In genomic region chr17:47732399-47733046, GRCh38 we compare ENCODE assay signal across 10 cellular contexts. TPM values are rescaled to one million over a fixed set of nuclear protein-coding genes. Genes with fewer than 3 reads are reported as not detected.
DNase-seq lines count a peak whose midpoint lies in the region; ATAC-seq and TF ChIP-seq lines count a peak whose summit lies in the region.
"Had no signal": no experiment of that assay in that cellular context is flagged by ENCODE, and none has a peak within 500 bp of the region (broad histone marks: within the 10 kb centered on the region; RNA-seq: fewer than 3 reads in every experiment).

No MANE protein-coding gene starts in this region.

- no peak overlapping the region for H3K27ac ChIP-seq in lower lobe of right lung
- no peak overlapping the region for H3K27ac ChIP-seq in upper lobe of right lung
- H3K27ac ChIP-seq: SJCRH30 had no signal

- no peak for TF ChIP-seq CTCF in lower lobe of right lung (IDR thresholded peaks at IDR 0.05)
- no peak for TF ChIP-seq CTCF in upper lobe of right lung (IDR thresholded peaks at IDR 0.05)

- H3K9me3 ChIP-seq in lower lobe of right lung (no peaks in the 10 kb centered on the region), upper lobe of right lung (no peaks in the 10 kb centered on the region)
- H3K9me3 ChIP-seq: SJCRH30 had no signal

- peak overlapping the region; percentile 85 for H3K4me3 Mint-ChIP-seq in activated T-helper 1 cell treated with anti-CD3 and anti-CD28 coated beads, Interleukin-12 subunit alpha, Interleukin-12 subunit beta, Interleukin-2, Interleukin-4 antibody, amounts not matched to agents 30 ng/mL and 10 ng/mL and 1 ng/mL, durations not matched to agents 14 hours and 24 hours and 36 hours

- intact Hi-C loops in Right ventricle myocardium inferior (cut with DNase I) (no loop called here), Right ventricle myocardium superior (cut with DNase I) (no loop called here), lower lobe of right lung (cut with DNase I) (no loop called here), upper lobe of right lung (cut with DNase I) (no loop called here)
- intact Hi-C loops in activated T-helper 1 cell treated with anti-CD3 and anti-CD28 coated beads, Interleukin-12 subunit alpha, Interleukin-12 subunit beta, Interleukin-2, Interleukin-4 antibody, amounts not matched to agents 30 ng/mL and 10 ng/mL and 1 ng/mL, durations not matched to agents 14 hours and 24 hours and 36 hours (cut with micrococcal nuclease), result loop anchor here (1.0 to 10.0 kb wide), 7 partner anchors 11 to 408 kb away; partner anchors contain the start of genes EFCAB13 and SP2

- H3K36me3 ChIP-seq in lower lobe of right lung (no peaks in the 10 kb centered on the region), upper lobe of right lung (no peaks in the 10 kb centered on the region)
- H3K36me3 ChIP-seq: SJCRH30 had no signal

- ATAC-seq in Right ventricle myocardium inferior, result no peak
- ATAC-seq in Right ventricle myocardium superior (ENCODE audit: poor library complexity), result no peak
- no peak for ATAC-seq in lower lobe of right lung
- no peak for ATAC-seq in upper lobe of right lung
- no peak for ATAC-seq in GM19455 (IDR thresholded peaks at IDR 0.05; ENCODE audit: unreplicated experiment)
- no peak for ATAC-seq in HG02870 (IDR thresholded peaks at IDR 0.05; ENCODE audit: unreplicated experiment)

- peaks cover 27% of the 10 kb centered on the region for H3K36me3 Mint-ChIP-seq in activated T-helper 1 cell treated with anti-CD3 and anti-CD28 coated beads, Interleukin-12 subunit alpha, Interleukin-12 subunit beta, Interleukin-2, Interleukin-4 antibody, amounts not matched to agents 30 ng/mL and 10 ng/mL and 1 ng/mL, durations not matched to agents 14 hours and 24 hours and 36 hours (ENCODE audit: low read depth)

- peaks cover 90% of the 10 kb centered on the region for H3K4me1 Mint-ChIP-seq in activated T-helper 1 cell treated with anti-CD3 and anti-CD28 coated beads, Interleukin-12 subunit alpha, Interleukin-12 subunit beta, Interleukin-2, Interleukin-4 antibody, amounts not matched to agents 30 ng/mL and 10 ng/mL and 1 ng/mL, durations not matched to agents 14 hours and 24 hours and 36 hours (ENCODE audit: low read depth)

- no peaks in the 10 kb centered on the region for H3K9me3 Mint-ChIP-seq in activated T-helper 1 cell treated with anti-CD3 and anti-CD28 coated beads, Interleukin-12 subunit alpha, Interleukin-12 subunit beta, Interleukin-2, Interleukin-4 antibody, amounts not matched to agents 30 ng/mL and 10 ng/mL and 1 ng/mL, durations not matched to agents 14 hours and 24 hours and 36 hours

- peaks cover 19% of the 10 kb centered on the region for H3K4me1 ChIP-seq in lower lobe of right lung
- peaks cover 8% of the 10 kb centered on the region for H3K4me1 ChIP-seq in upper lobe of right lung

- H3K27me3 Mint-ChIP-seq in activated T-helper 1 cell treated with anti-CD3 and anti-CD28 coated beads, Interleukin-12 subunit alpha, Interleukin-12 subunit beta, Interleukin-2, Interleukin-4 antibody, amounts not matched to agents 30 ng/mL and 10 ng/mL and 1 ng/mL, durations not matched to agents 14 hours and 24 hours and 36 hours (ENCODE audit: insufficient read depth), result no peaks in the 10 kb centered on the region

- H3K4me3 ChIP-seq in lower lobe of right lung (peak overlapping the region; percentile 48), upper lobe of right lung (no peak overlapping the region)

- H3K27me3 ChIP-seq in lower lobe of right lung (ENCODE audit: low read depth) (peaks cover 57% of the 10 kb centered on the region), upper lobe of right lung (peaks cover 46% of the 10 kb centered on the region)

- peak overlapping the region; percentile 78 for H3K27ac Mint-ChIP-seq in activated T-helper 1 cell treated with anti-CD3 and anti-CD28 coated beads, Interleukin-12 subunit alpha, Interleukin-12 subunit beta, Interleukin-2, Interleukin-4 antibody, amounts not matched to agents 30 ng/mL and 10 ng/mL and 1 ng/mL, durations not matched to agents 14 hours and 24 hours and 36 hours

- DNase-seq in Right ventricle myocardium inferior (ENCODE audit: missing footprints) (peak; percentile 8), Right ventricle myocardium superior (no peak), lower lobe of right lung (no peak), upper lobe of right lung (peak; percentile 51), NCI-H1436 (lab: John Stamatoyannopoulos, UW) (no peak)
- DNase-seq in activated T-helper 1 cell treated with anti-CD3 and anti-CD28 coated beads, Interleukin-12 subunit alpha, Interleukin-12 subunit beta, Interleukin-2, Interleukin-4 antibody, amounts not matched to agents 30 ng/mL and 10 ng/mL and 1 ng/mL, durations not matched to agents 14 hours and 24 hours and 36 hours (ENCODE audit: low spot score), result no peak

RNA-seq across cellular contexts. Expression of gene TBX21, which starts 0.5 kb away (rescaled TPM):
- total RNA-seq in Right ventricle myocardium inferior (0.27 TPM), Right ventricle myocardium superior (0.32 TPM), lower lobe of right lung (3.6 TPM), upper lobe of right lung (3.9 TPM)
- 89.8 and 90.8 TPM in 2 replicates for total RNA-seq in activated T-helper 1 cell treated with anti-CD3 and anti-CD28 coated beads, Interleukin-12 subunit alpha, Interleukin-12 subunit beta, Interleukin-2, Interleukin-4 antibody, amounts not matched to agents 30 ng/mL and 10 ng/mL and 1 ng/mL, durations not matched to agents 14 hours and 24 hours and 36 hours
- total RNA-seq: renal cortical epithelial cell, SJCRH30 had no signal

RNA-seq across cellular contexts. Expression of gene TBKBP1, which starts 38.6 kb away (rescaled TPM):
- total RNA-seq in Right ventricle myocardium inferior (14.2 TPM), Right ventricle myocardium superior (16.3 TPM), lower lobe of right lung (8.3 TPM), upper lobe of right lung (14.7 TPM)
- 11.6 and 12.4 TPM in 2 replicates for total RNA-seq in activated T-helper 1 cell treated with anti-CD3 and anti-CD28 coated beads, Interleukin-12 subunit alpha, Interleukin-12 subunit beta, Interleukin-2, Interleukin-4 antibody, amounts not matched to agents 30 ng/mL and 10 ng/mL and 1 ng/mL, durations not matched to agents 14 hours and 24 hours and 36 hours

Comparison
In these comparisons a context has a peak if more than half of its experiments do, and no peak if none do; other contexts are left out.
1. DNase-seq: peak in Right ventricle myocardium inferior (single experiment) and upper lobe of right lung (single experiment); none in Right ventricle myocardium superior (single experiment), activated T-helper 1 cell treated with anti-CD3 and anti-CD28 coated beads, Interleukin-12 subunit alpha, Interleukin-12 subunit beta, Interleukin-2, Interleukin-4 antibody, amounts not matched to agents 30 ng/mL and 10 ng/mL and 1 ng/mL, durations not matched to agents 14 hours and 24 hours and 36 hours (single experiment), lower lobe of right lung (single experiment) and NCI-H1436 (single experiment).
2. RNA of gene TBX21, which starts 0.5 kb away (total RNA-seq): 89.8 to 90.8 TPM in activated T-helper 1 cell treated with anti-CD3 and anti-CD28 coated beads, Interleukin-12 subunit alpha, Interleukin-12 subunit beta, Interleukin-2, Interleukin-4 antibody, amounts not matched to agents 30 ng/mL and 10 ng/mL and 1 ng/mL, durations not matched to agents 14 hours and 24 hours and 36 hours; 3.9 TPM in upper lobe of right lung (single experiment), 3.6 TPM in lower lobe of right lung (single experiment), 0.32 TPM in Right ventricle myocardium superior (single experiment) and 0.27 TPM in Right ventricle myocardium inferior (single experiment); every median in the first group is over 10 times any median in the second.